ENCODE assay signal across 1 cellular context in the genomic region with DNA sequence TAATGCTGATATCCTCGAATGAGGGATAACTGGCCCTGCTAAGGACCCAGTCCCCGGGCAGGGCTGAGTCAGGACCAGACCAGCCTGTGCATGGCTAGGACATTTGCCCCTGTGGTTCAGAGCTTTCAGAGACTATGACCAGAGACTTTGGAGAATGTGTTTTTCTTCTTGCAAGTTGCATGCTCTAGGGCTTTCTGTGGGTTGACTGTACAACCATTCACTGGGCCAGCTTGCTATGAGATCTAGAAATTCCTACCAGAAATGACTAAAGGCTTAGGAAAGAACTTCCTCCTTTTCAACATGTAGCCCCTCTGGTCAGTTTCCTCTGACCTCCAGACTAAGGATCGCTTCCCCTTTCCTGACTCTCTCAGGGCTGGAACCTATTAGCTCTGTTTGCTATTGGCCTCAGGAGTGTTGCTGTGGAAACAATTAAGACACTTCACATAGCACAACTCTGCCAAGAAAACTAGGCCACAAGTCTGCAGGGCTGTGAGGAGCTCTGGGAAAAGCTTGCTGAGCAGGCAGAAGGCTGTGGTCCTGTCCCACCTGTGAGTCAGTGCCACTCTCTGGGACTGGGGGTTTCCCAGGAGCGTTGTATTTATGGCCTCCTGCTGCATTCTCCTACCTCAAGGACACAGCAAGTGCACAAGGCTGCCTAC.
TF ChIP-seq lines count a peak whose summit lies in the region.

No MANE protein-coding gene starts in this region.

TF ChIP-seq in PFSK-1, 5 proteins besides CTCF, POLR2A, EP300 and RAD21 (continued from another document):
- TF ChIP-seq, protein P1, sequence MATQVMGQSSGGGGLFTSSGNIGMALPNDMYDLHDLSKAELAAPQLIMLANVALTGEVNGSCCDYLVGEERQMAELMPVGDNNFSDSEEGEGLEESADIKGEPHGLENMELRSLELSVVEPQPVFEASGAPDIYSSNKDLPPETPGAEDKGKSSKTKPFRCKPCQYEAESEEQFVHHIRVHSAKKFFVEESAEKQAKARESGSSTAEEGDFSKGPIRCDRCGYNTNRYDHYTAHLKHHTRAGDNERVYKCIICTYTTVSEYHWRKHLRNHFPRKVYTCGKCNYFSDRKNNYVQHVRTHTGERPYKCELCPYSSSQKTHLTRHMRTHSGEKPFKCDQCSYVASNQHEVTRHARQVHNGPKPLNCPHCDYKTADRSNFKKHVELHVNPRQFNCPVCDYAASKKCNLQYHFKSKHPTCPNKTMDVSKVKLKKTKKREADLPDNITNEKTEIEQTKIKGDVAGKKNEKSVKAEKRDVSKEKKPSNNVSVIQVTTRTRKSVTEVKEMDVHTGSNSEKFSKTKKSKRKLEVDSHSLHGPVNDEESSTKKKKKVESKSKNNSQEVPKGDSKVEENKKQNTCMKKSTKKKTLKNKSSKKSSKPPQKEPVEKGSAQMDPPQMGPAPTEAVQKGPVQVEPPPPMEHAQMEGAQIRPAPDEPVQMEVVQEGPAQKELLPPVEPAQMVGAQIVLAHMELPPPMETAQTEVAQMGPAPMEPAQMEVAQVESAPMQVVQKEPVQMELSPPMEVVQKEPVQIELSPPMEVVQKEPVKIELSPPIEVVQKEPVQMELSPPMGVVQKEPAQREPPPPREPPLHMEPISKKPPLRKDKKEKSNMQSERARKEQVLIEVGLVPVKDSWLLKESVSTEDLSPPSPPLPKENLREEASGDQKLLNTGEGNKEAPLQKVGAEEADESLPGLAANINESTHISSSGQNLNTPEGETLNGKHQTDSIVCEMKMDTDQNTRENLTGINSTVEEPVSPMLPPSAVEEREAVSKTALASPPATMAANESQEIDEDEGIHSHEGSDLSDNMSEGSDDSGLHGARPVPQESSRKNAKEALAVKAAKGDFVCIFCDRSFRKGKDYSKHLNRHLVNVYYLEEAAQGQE (IDR thresholded peaks at IDR 0.05; ENCODE audit: insufficient read depth in 1 of 2, low read depth in 2 of 2, low read length in 2 of 2) = peak in 1 of 2 experiments; percentile 61; a peak in 2 of 4 replicates
